ENCODE assay signal across 21 cellular contexts in genomic region chr2:47518497-47519146, GRCh38. TPM values are rescaled to one million over a fixed set of nuclear protein-coding genes. Genes with fewer than 3 reads are reported as not detected.
DNase-seq lines count a peak whose midpoint lies in the region; ATAC-seq and TF ChIP-seq lines count a peak whose summit lies in the region.
"Had no signal": no experiment of that assay in that cellular context is flagged by ENCODE, and none has a peak within 500 bp of the region (broad histone marks: within the 10 kb centered on the region; RNA-seq: fewer than 3 reads in every experiment).

No MANE protein-coding gene starts in this region.

- H3K9me3 ChIP-seq in OCI-LY1 (ENCODE audit: low read length) (no peaks in the 10 kb centered on the region), hepatocyte (ENCODE audit: low read depth) (no peaks in the 10 kb centered on the region)
- H3K9me3 ChIP-seq: BE2C had no signal

- peak overlapping the region; percentile 77 for H3K9ac ChIP-seq in OCI-LY1 (ENCODE audit: low read length)

- intact Hi-C loops in MCF 10A (cut with micrococcal nuclease) = no loop called here

- no peak for ATAC-seq in central memory CD8-positive, alpha-beta T cell (replicated peaks; ENCODE audit: extremely low read depth, poor library complexity, severe bottlenecking)
- ATAC-seq: GM12878, HepG2 had no signal

- H3K36me3 Mint-ChIP-seq in central memory CD8-positive, alpha-beta T cell (ENCODE audit: insufficient read depth) = peaks cover 4% of the 10 kb centered on the region
- H3K36me3 Mint-ChIP-seq in MCF 10A (ENCODE audit: insufficient read depth, unreplicated experiment) = no peaks in the 10 kb centered on the region

- H3K27ac ChIP-seq in OCI-LY1 (ENCODE audit: low read depth, low read length, poor library complexity, severe bottlenecking) = peak overlapping the region; percentile 95
- peak overlapping the region; percentile 21 for H3K27ac ChIP-seq in temporal lobe (ENCODE audit: low read depth, low read length)
- no peak overlapping the region for H3K27ac ChIP-seq in caudate nucleus (ENCODE audit: low read depth, low read length)
- H3K27ac ChIP-seq in hepatocyte = no peak overlapping the region
- H3K27ac ChIP-seq: SK-N-MC had no signal

- H3K4me3 ChIP-seq in OCI-LY1 (ENCODE audit: low read depth, low read length, poor library complexity, severe bottlenecking) = peak overlapping the region; percentile 66
- H3K4me3 ChIP-seq in hepatocyte = no peak overlapping the region
- H3K4me3 ChIP-seq: GM12878, SK-N-MC had no signal

- H4K20me1 ChIP-seq in OCI-LY1 (ENCODE audit: insufficient read depth, low read length) = no peaks in the 10 kb centered on the region
- H4K20me1 ChIP-seq in hepatocyte (ENCODE audit: insufficient read depth, poor library complexity, severe bottlenecking) = no peaks in the 10 kb centered on the region

- no peaks in the 10 kb centered on the region for H3K27me3 Mint-ChIP-seq in central memory CD8-positive, alpha-beta T cell
- no peaks in the 10 kb centered on the region for H3K27me3 Mint-ChIP-seq in MCF 10A (ENCODE audit: insufficient read depth, unreplicated experiment)

- BruUV-seq in MCF 10A (replicated peaks; lab: Mats Ljungman, UMichigan) = no TSS peak

- H3K4me1 ChIP-seq in OCI-LY1 (ENCODE audit: insufficient read depth, low read length, severe bottlenecking) (peaks cover 56% of the 10 kb centered on the region), hepatocyte (ENCODE audit: insufficient read depth) (no peaks in the 10 kb centered on the region)
- H3K4me1 ChIP-seq: BE2C had no signal

- 93% methylated on average over 12 of the region's 12 CpGs for WGBS in hepatocyte (ENCODE audit: low lambda C conversion rate, missing lambda C conversion rate)

- peak overlapping the region; percentile 86 for H3K4me2 ChIP-seq in OCI-LY1 (ENCODE audit: low read length)
- H3K4me2 ChIP-seq in hepatocyte = no peak overlapping the region

- H3K9me2 ChIP-seq in OCI-LY1 (ENCODE audit: low read depth, low read length) (no peaks in the 10 kb centered on the region), hepatocyte (replicated peaks; ENCODE audit: insufficient read depth) (no peaks in the 10 kb centered on the region)

- no peak overlapping the region for H3K27ac Mint-ChIP-seq in central memory CD8-positive, alpha-beta T cell (ENCODE audit: low read depth)
- H3K27ac Mint-ChIP-seq in MCF 10A (ENCODE audit: low read depth, unreplicated experiment) = no peak overlapping the region

- no peaks in the 10 kb centered on the region for H3K9me3 Mint-ChIP-seq in central memory CD8-positive, alpha-beta T cell
- no peaks in the 10 kb centered on the region for H3K9me3 Mint-ChIP-seq in MCF 10A (ENCODE audit: unreplicated experiment)

- POLR2A ChIA-PET in MCF 10A (lab: Yijun Ruan, JAX) = no interaction called here

- H3F3A ChIP-seq in OCI-LY1 (ENCODE audit: insufficient read depth, low read length) = no peaks in the 10 kb centered on the region; the same call in 1 of the 2 replicates

- H3K79me2 ChIP-seq in OCI-LY1 (ENCODE audit: insufficient read depth, low read length) (no peaks in the 10 kb centered on the region), hepatocyte (no peaks in the 10 kb centered on the region)

- H3K36me3 ChIP-seq in OCI-LY1 (ENCODE audit: insufficient read depth, low read length) = peaks cover 13% of the 10 kb centered on the region; the same call in 1 of the 2 replicates
- no peaks in the 10 kb centered on the region for H3K36me3 ChIP-seq in hepatocyte (replicated peaks; ENCODE audit: insufficient read depth, low read depth)
- H3K36me3 ChIP-seq: BE2C had no signal

- peaks cover 6% of the 10 kb centered on the region for H3K4me1 Mint-ChIP-seq in central memory CD8-positive, alpha-beta T cell
- no peaks in the 10 kb centered on the region for H3K4me1 Mint-ChIP-seq in MCF 10A (ENCODE audit: insufficient read depth, unreplicated experiment)

- peak; percentile 35 for DNase-seq in NCI-H82 (lab: John Stamatoyannopoulos, UW)
- DNase-seq in NCI-H82 treated with DMSO at 0.1 percent for 48 hours (lab: John Stamatoyannopoulos, UW; ENCODE audit: unreplicated experiment) = no peak
- no peak for DNase-seq in central memory CD8-positive, alpha-beta T cell (ENCODE audit: low spot score in 2 of 2)
- DNase-seq in caudate nucleus (lab: John Stamatoyannopoulos, UW) = no peak
- no peak for DNase-seq in MCF 10A (ENCODE audit: unreplicated experiment)
- no peak for DNase-seq in hepatocyte (ENCODE audit: low spot score)
- DNase-seq: 8988T, BE2C, GDM1, GOT3, NCI-H1092, NCI-H146, NCI-H2081 treated with DMSO at 0.1 percent for 48 hours, NCI-H510A, NCI-H774, Right ventricle myocardium superior had no signal

- CTCF ChIA-PET in MCF 10A (lab: Yijun Ruan, JAX) = interaction anchor here (0.6 to 1.8 kb wide), 2 partner anchors 16 to 249 kb away, joined by 4 to 5 read pairs; no protein-coding TSS in a partner anchor

- peak; percentile 53; the same call in 1 of the 2 replicates for TF ChIP-seq CTCF in OCI-LY1 (IDR thresholded peaks at IDR 0.05; ENCODE audit: low read length)
- TF ChIP-seq CTCF in MCF 10A (IDR thresholded peaks at IDR 0.05; ENCODE audit: unreplicated experiment) = no peak
- TF ChIP-seq CTCF in hepatocyte (IDR thresholded peaks at IDR 0.05; ENCODE audit: poor library complexity) = no peak

- no peaks in the 10 kb centered on the region for H3K27me3 ChIP-seq in OCI-LY1 (ENCODE audit: insufficient read depth, low read length)
- no peaks in the 10 kb centered on the region for H3K27me3 ChIP-seq in hepatocyte
- H3K27me3 ChIP-seq: BE2C had no signal

- H2AFZ ChIP-seq in OCI-LY1 (ENCODE audit: low read length) (no peak overlapping the region), hepatocyte (no peak overlapping the region)

- peak overlapping the region; percentile 89 for H3K4me3 Mint-ChIP-seq in central memory CD8-positive, alpha-beta T cell
- no peak overlapping the region for H3K4me3 Mint-ChIP-seq in MCF 10A (ENCODE audit: unreplicated experiment)

RNA-seq across cellular contexts. Expression of gene KCNK12, which starts 52.2 kb away (rescaled TPM):
- total RNA-seq in temporal lobe (2.0 TPM), MCF 10A (2022) (not detected in 2 replicates), hepatocyte (9.6 and 9.8 TPM in 2 replicates)
- 27.6 and 30.0 TPM in 2 replicates for polyA plus RNA-seq in hepatocyte
- total RNA-seq: HepG2 had no signal
- polyA plus RNA-seq: HepG2 had no signal

Comparison
In these comparisons a context has a peak if more than half of its experiments do, and no peak if none do; other contexts are left out.
1. H3K27ac ChIP-seq: peak in OCI-LY1 (single experiment) and temporal lobe (single experiment); none in caudate nucleus (single experiment) and hepatocyte (single experiment).